13 cellular contexts compared by ENCODE assay signal in genomic region chr1:66542314-66542713, GRCh38. TPM values are rescaled to one million over a fixed set of nuclear protein-coding genes. Genes with fewer than 3 reads are reported as not detected.
DNase-seq lines count a peak whose midpoint lies in the region; ATAC-seq, FAIRE-seq and TF ChIP-seq lines count a peak whose summit lies in the region.
"Had no signal": no experiment of that assay in that cellular context is flagged by ENCODE, and none has a peak within 500 bp of the region (broad histone marks: within the 10 kb centered on the region; RNA-seq: fewer than 3 reads in every experiment).

No MANE protein-coding gene starts in this region.

- H3K9ac ChIP-seq in endothelial cell of umbilical vein (replicated peaks; ENCODE audit: extremely low read depth, insufficient read depth, low read length), result no peak overlapping the region
- H3K9ac ChIP-seq: BLaER1 treated with 17β-estradiol and CSF1 and Interleukin-3, amounts not matched to agents 10 nM and 100 nM had no signal

- CTCF ChIA-PET in endothelial cell of umbilical vein (lab: Charles Lee), result interaction anchor here (1.1 to 1.5 kb wide), 4 partner anchors 9 to 184 kb away, joined by 3 to 17 read pairs (median 6); partner anchors contain the start of gene SGIP1

- WGBS in psoas muscle, 3 donors, result 89 to 93% (median 93%) methylated on average over 8 of the region's 8 CpGs

- H3K4me2 ChIP-seq in endothelial cell of umbilical vein (ENCODE audit: insufficient read depth, low read length), result no peak overlapping the region
- H3K4me2 ChIP-seq: BLaER1 treated with 17β-estradiol and CSF1 and Interleukin-3, amounts not matched to agents 10 nM and 100 nM had no signal

- no peaks in the 10 kb centered on the region for H3K79me2 ChIP-seq in endothelial cell of umbilical vein (ENCODE audit: control insufficient read depth, insufficient read depth, low read length)

- TF ChIP-seq POLR2A in endothelial cell of umbilical vein (IDR thresholded peaks at IDR 0.05; ENCODE audit: low read depth, low read length), result no peak

- H3K9me1 ChIP-seq in endothelial cell of umbilical vein (replicated peaks; ENCODE audit: control insufficient read depth, extremely low read depth, insufficient read depth, low read length), result no peaks in the 10 kb centered on the region

- no peaks in the 10 kb centered on the region for H4K20me1 ChIP-seq in endothelial cell of umbilical vein (replicated peaks; ENCODE audit: control insufficient read depth, extremely low read depth, insufficient read depth, low read length)
- H4K20me1 ChIP-seq: BLaER1 treated with 17β-estradiol and CSF1 and Interleukin-3, amounts not matched to agents 10 nM and 100 nM had no signal

- peak overlapping the region; percentile 90 for H3K27ac ChIP-seq in endothelial cell of umbilical vein (ENCODE audit: insufficient read depth, low read depth, low read length)
- peak overlapping the region; percentile 57 for H3K27ac ChIP-seq in psoas muscle
- H3K27ac ChIP-seq: BLaER1 treated with 17β-estradiol and CSF1 and Interleukin-3, amounts not matched to agents 10 nM and 100 nM; ovary had no signal

- H3K27me3 ChIP-seq in endothelial cell of umbilical vein (ENCODE audit: control insufficient read depth in 2 of 2, insufficient read depth in 2 of 2, low read length in 2 of 2) (no peaks in the 10 kb centered on the region), psoas muscle (ENCODE audit: insufficient read depth in 3 of 3, low read length in 2 of 3) (no peaks in the 10 kb centered on the region)
- H3K27me3 ChIP-seq: BLaER1 treated with 17β-estradiol and CSF1 and Interleukin-3, amounts not matched to agents 10 nM and 100 nM; ovary had no signal

- DNase-seq in DMS53 (lab: John Stamatoyannopoulos, UW), result peak; percentile 94
- DNase-seq in HTR-8/SVneo (ENCODE audit: insufficient read length, low spot score), result no peak
- DNase-seq in endothelial cell of umbilical vein (ENCODE audit: low read depth, low spot score), result no peak
- DNase-seq in psoas muscle, result no peak
- DNase-seq in iPS-NIHi11 (ENCODE audit: low spot score), result no peak
- DNase-seq: activated CD8-positive, alpha-beta T cell treated with anti-CD3 and anti-CD28 coated beads, Interleukin-2, amount 10 ng/mL, durations not matched to agents 7 days and 5 days; effector CD8-positive, alpha-beta T cell; NCI-H2171; ovary had no signal

- FAIRE-seq in HTR-8/SVneo (lab: Jason Lieb, UNC) (peak; percentile 54), endothelial cell of umbilical vein (lab: Jason Lieb, UNC) (no peak)

- POLR2A ChIA-PET in endothelial cell of umbilical vein (lab: Charles Lee), result interaction anchor here (1.5 kb wide), 1 partner anchor 8 kb away, joined by 5 read pairs; the partner anchor contains the start of gene SGIP1

- dilution Hi-C loops in endothelial cell of umbilical vein (cut with MboI; ENCODE audit: extremely low pct_ligation_motif_present, low sequenced_read_pairs), result loop anchor here (25.0 kb wide), 1 partner anchor 205 kb away; no protein-coding TSS in a partner anchor

- no peak for ATAC-seq in psoas muscle
- no peak for ATAC-seq in HG02981 (IDR thresholded peaks at IDR 0.05; ENCODE audit: unreplicated experiment)
- ATAC-seq in HG03439 (IDR thresholded peaks at IDR 0.05; ENCODE audit: unreplicated experiment), result no peak
- ATAC-seq: activated CD8-positive, alpha-beta T cell treated with anti-CD3 and anti-CD28 coated beads, Interleukin-2, amount 10 ng/mL, durations not matched to agents 7 days and 5 days had no signal

- BruUV-seq in endothelial cell of umbilical vein (replicated peaks; lab: Mats Ljungman, UMichigan), result no TSS peak

- TF ChIP-seq CTCF in endothelial cell of umbilical vein (IDR thresholded peaks at IDR 0.05; ENCODE audit: extremely low read depth in 1 of 2, insufficient read depth in 1 of 2, low read depth in 1 of 2, low read length in 2 of 2) (no peak), psoas muscle (IDR thresholded peaks at IDR 0.05) (no peak)

- H3K36me3 ChIP-seq in endothelial cell of umbilical vein (ENCODE audit: control insufficient read depth in 2 of 2, extremely low read depth in 1 of 2, insufficient read depth in 2 of 2, low read length in 2 of 2) (no peaks in the 10 kb centered on the region), psoas muscle (ENCODE audit: insufficient read depth in 1 of 2, low read depth in 1 of 2) (no peaks in the 10 kb centered on the region)
- H3K36me3 ChIP-seq: BLaER1 treated with 17β-estradiol and CSF1 and Interleukin-3, amounts not matched to agents 10 nM and 100 nM; ovary had no signal

- no peak overlapping the region for H2AFZ ChIP-seq in endothelial cell of umbilical vein (ENCODE audit: low read depth, low read length)

- H3K4me3 ChIP-seq in endothelial cell of umbilical vein (replicated peaks in 1 of 3; ENCODE audit: insufficient read depth in 1 of 3, low read depth in 1 of 3, low read length in 3 of 3) (no peak overlapping the region), psoas muscle (no peak overlapping the region)
- H3K4me3 ChIP-seq: BLaER1 treated with 17β-estradiol and CSF1 and Interleukin-3, amounts not matched to agents 10 nM and 100 nM; ovary had no signal

- intact Hi-C loops in endothelial cell of umbilical vein (cut with micrococcal nuclease) (loop anchor here (2.0 kb wide), 2 partner anchors 16 to 206 kb away; no protein-coding TSS in a partner anchor), psoas muscle (cut with DNase I) (no loop called here)

- H3K9me3 ChIP-seq in endothelial cell of umbilical vein (replicated peaks; ENCODE audit: control insufficient read depth, insufficient read depth, low read length) (no peaks in the 10 kb centered on the region), psoas muscle (no peaks in the 10 kb centered on the region)
- H3K9me3 ChIP-seq: BLaER1 treated with 17β-estradiol and CSF1 and Interleukin-3, amounts not matched to agents 10 nM and 100 nM; ovary had no signal

- H3K4me1 ChIP-seq in endothelial cell of umbilical vein (ENCODE audit: control insufficient read depth, extremely low read depth, insufficient read depth, low read length), result peaks cover 36% of the 10 kb centered on the region
- H3K4me1 ChIP-seq in psoas muscle, result no peaks in the 10 kb centered on the region
- H3K4me1 ChIP-seq: BLaER1 treated with 17β-estradiol and CSF1 and Interleukin-3, amounts not matched to agents 10 nM and 100 nM had no signal

TF ChIP-seq in endothelial cell of umbilical vein, 7 proteins besides CTCF, POLR2A, EP300 and RAD21:
- no peak for TF ChIP-seq MAX (IDR thresholded peaks at IDR 0.05; ENCODE audit: insufficient read depth, insufficient read length)
- TF ChIP-seq MYC (IDR thresholded peaks at IDR 0.05; ENCODE audit: low read depth, low read length), result no peak
- TF ChIP-seq EZH2 (IDR thresholded peaks at IDR 0.05; ENCODE audit: borderline replicate concordance, low read depth, low read length, severe bottlenecking), result no peak
- no peak for TF ChIP-seq POLR2AphosphoS5 (IDR thresholded peaks at IDR 0.05; ENCODE audit: insufficient read depth, low read depth, low read length)
- TF ChIP-seq GATA2 (IDR thresholded peaks at IDR 0.05; ENCODE audit: insufficient read depth, insufficient read length, low read depth, low read length), result no peak
- TF ChIP-seq JUN (IDR thresholded peaks at IDR 0.05; ENCODE audit: borderline replicate concordance, insufficient read depth, insufficient read length, low read depth), result no peak
- no peak for TF ChIP-seq FOS (IDR thresholded peaks at IDR 0.05; ENCODE audit: borderline replicate concordance, insufficient read depth, low read length)

RNA-seq across cellular contexts. Expression of gene SGIP1, which starts 8.4 kb away (rescaled TPM):
- total RNA-seq in endothelial cell of umbilical vein (51.0 and 68.9 TPM in 2 replicates), psoas muscle (1 to 10 TPM in 3 of 4 donors, under 1 TPM in 1; 0.74 to 3.7 (median 1.6) TPM)
- polyA plus RNA-seq in endothelial cell of umbilical vein (30.4 and 30.9 TPM in 2 replicates), psoas muscle (1 to 10 TPM in 2 of 3 donors, under 1 TPM in 1; 0.79 to 1.5 (median 1.0) TPM)
- polyA plus RNA-seq in endothelial cell of umbilical vein (2011; cell fraction: cytosol; rRNA removed), result 11.2 and 13.2 TPM in 2 replicates
- polyA plus RNA-seq in endothelial cell of umbilical vein (2011; cell fraction: nucleus; rRNA removed), result 121 and 134 TPM in 2 replicates
- polyA plus RNA-seq in endothelial cell of umbilical vein (2012), result 17.7 and 26.2 TPM in 2 replicates
- polyA minus RNA-seq in endothelial cell of umbilical vein, result 102 and 106 TPM in 2 replicates
- not detected for polyA minus RNA-seq in endothelial cell of umbilical vein (2011; cell fraction: cytosol; rRNA and poly(A)+ RNA removed)
- 283 and 309 TPM in 2 replicates for polyA minus RNA-seq in endothelial cell of umbilical vein (2011; cell fraction: nucleus; rRNA and poly(A)+ RNA removed)
- total RNA-seq: activated CD8-positive, alpha-beta T cell treated with anti-CD3 and anti-CD28 coated beads, Interleukin-2, amount 10 ng/mL, durations not matched to agents 7 days and 5 days; activated T-helper 2 cell treated with anti-CD3 and anti-CD28 coated beads, Interferon-gamma antibody, Interleukin-2, Interleukin-4, amounts not matched to agents 10 μg/mL and 5 μg/mL and 100 μg/mL, durations not matched to agents 14 hours and 24 hours and 36 hours had no signal

Comparison
In these comparisons a context has a peak if more than half of its experiments do, and no peak if none do; other contexts are left out.
1. RNA of gene SGIP1, which starts 8.4 kb away (total RNA-seq): 51.0 to 68.9 TPM in endothelial cell of umbilical vein; 0.74 to 3.7 TPM in psoas muscle; every median in the first group is over 10 times any median in the second.